25 cellular contexts compared by ENCODE assay signal in the genomic region with DNA sequence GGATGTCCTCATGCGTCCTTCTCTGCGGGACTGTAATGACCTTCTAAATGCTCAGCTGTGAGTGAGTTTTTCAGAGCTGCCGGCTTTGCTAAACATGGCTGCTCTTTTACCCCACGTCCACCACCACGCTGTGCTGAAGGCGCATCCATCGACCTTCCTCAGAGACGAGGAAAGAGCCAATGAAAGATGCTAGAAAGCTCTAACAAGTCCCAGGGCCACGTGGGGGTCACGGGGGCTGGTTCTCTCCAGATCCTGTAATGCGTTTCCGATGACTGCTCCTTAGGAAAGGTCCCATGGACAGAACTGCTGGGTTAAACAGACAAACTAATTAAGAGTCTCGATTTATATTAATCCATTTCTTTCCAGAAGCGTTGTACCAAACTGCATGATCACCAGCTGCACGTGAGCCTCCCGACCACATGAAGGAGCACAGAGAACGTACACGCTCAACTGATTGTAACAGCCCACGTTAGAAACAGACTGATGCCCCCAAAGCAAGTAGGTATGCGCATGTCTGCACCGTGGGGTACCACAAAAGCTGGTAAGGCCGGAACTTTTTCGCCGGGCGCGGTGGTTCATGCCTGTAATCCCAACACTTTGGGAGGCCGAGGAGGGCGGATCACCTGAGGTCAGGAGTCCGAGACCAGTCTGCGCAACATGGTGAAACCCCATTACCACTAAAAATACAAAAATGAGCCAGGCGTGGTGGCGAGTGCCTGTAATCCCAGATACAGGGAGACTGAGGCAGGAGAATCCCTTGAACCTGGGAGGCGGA.
"Had no signal": no experiment of that assay in that cellular context is flagged by ENCODE, and none has a peak within 500 bp of the region (broad histone marks: within the 10 kb centered on the region; RNA-seq: fewer than 3 reads in every experiment).

No MANE protein-coding gene starts in this region.

- DNase-seq: activated CD4-positive, alpha-beta T cell treated with anti-CD3 and anti-CD28 coated beads, Interleukin-2, amount 10 ng/mL, durations not matched to agents 7 days and 5 days; activated CD4-positive, CD25-positive, alpha-beta regulatory T cell treated with anti-CD3 and anti-CD28 coated beads, Interleukin-2, amount 50 U/mL, for 72 hours; activated CD8-positive, alpha-beta T cell treated with anti-CD3 and anti-CD28 coated beads, Interleukin-2, amount 10 ng/mL, durations not matched to agents 7 days and 5 days; activated naive CD4-positive, alpha-beta T cell treated with Interleukin-2 at 50 U/mL for 16 hours; activated naive CD8-positive, alpha-beta T cell treated with anti-CD3 and anti-CD28 coated beads for 36 hours; activated T-cell treated with anti-CD3 and anti-CD28 coated beads, Interleukin-2, amount 50 U/mL, for 24 hours; colonic mucosa; islet precursor cell; small intestine; stimulated activated CD4-positive, alpha-beta T cell treated with anti-CD3 and anti-CD28 coated beads, Interleukin-15, amount 100 ng/mL, for 24 hours; stimulated activated CD8-positive, alpha-beta memory T cell treated with anti-CD3 and anti-CD28 coated beads, Interleukin-4, amount 100 ng/mL, for 48 hours; stimulated activated naive B cell treated with anti-CD40 and anti-IgM and Interleukin-4, amounts not matched to agents 10 μg/mL and 1 μg/mL and 100 μg/mL, for 72 hours; SW 1271; T-helper 17 cell; testis; trophoblast cell; WERI-Rb-1 had no signal

- H3K36me3 ChIP-seq: colonic mucosa, gastroesophageal sphincter, neural progenitor cell, right atrium auricular region, WERI-Rb-1 had no signal

- H3K4me3 ChIP-seq: colonic mucosa, gastroesophageal sphincter, neural progenitor cell, psoas muscle, right atrium auricular region, testis had no signal

- H3K27me3 ChIP-seq: colonic mucosa, neural progenitor cell, right atrium auricular region, testis had no signal

- FAIRE-seq: astrocyte, small intestine had no signal

- H3K9ac ChIP-seq: neural progenitor cell had no signal

- H3K9me3 ChIP-seq: colonic mucosa, gastroesophageal sphincter, psoas muscle, right atrium auricular region, testis had no signal

- H3K4me1 ChIP-seq: colonic mucosa, gastroesophageal sphincter, psoas muscle, right atrium auricular region, testis had no signal

- ATAC-seq: activated CD8-positive, alpha-beta T cell treated with anti-CD3 and anti-CD28 coated beads, Interleukin-2, amount 10 ng/mL, durations not matched to agents 7 days and 5 days; activated T-helper 17 cell treated with anti-CD3 and anti-CD28 coated beads, Interleukin-2, amount 50 U/mL, for 72 hours; gastroesophageal sphincter; naive thymus-derived CD8-positive, alpha-beta T cell; psoas muscle; stimulated activated naive B cell treated with anti-CD40 and anti-IgM and Interleukin-4, amounts not matched to agents 10 μg/mL and 1 μg/mL and 100 μg/mL, for 72 hours; T-helper 17 cell had no signal

- H3K27ac ChIP-seq: colonic mucosa, epithelial cell of prostate, gastroesophageal sphincter, neural progenitor cell, psoas muscle, right atrium auricular region, testis, WERI-Rb-1 had no signal
